17 cellular contexts compared by ENCODE assay signal in the genomic region with DNA sequence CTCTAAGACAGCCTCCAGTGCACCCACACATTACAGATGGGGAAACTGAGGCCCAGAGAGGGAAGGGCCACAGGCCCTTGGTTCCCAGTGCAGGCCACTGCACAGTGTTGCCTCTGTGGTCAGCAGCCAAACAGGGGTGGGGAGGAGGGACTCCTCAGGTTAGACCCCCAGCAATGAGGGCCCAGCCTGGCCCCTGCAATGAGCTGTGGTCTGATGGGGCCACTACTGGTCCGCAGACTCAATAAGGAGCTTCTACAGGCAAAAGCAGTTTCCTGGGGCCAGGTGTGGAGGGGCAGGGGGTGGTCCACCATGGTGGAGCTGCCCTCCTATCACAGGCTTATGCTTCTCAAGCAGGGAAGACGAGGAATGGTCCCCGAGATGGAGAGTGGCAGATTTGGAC.
"Had no signal": no experiment of that assay in that cellular context is flagged by ENCODE, and none has a peak within 500 bp of the region (broad histone marks: within the 10 kb centered on the region; RNA-seq: fewer than 3 reads in every experiment).

No MANE protein-coding gene starts in this region.

- H3K27ac ChIP-seq: esophagus squamous epithelium, parathyroid adenoma, prostate gland, spleen, tibial artery had no signal

- H3K79me2 ChIP-seq: parathyroid adenoma had no signal

- H3K4me3 ChIP-seq: esophagus squamous epithelium, heart left ventricle, prostate gland, spleen, tibial artery had no signal

- DNase-seq: effector memory CD8-positive, alpha-beta T cell; esophagus squamous epithelium; foreskin melanocyte; hippocampal formation; kidney glomerular epithelial cell; natural killer cell; occipital lobe; spleen; stimulated activated CD4-positive, alpha-beta T cell treated with anti-CD3 and anti-CD28 coated beads, Interleukin-15, amount 100 ng/mL, for 24 hours; stimulated activated CD4-positive, alpha-beta T cell treated with anti-CD3 and anti-CD28 coated beads, Interleukin-1b, Interleukin-23, amount 100 ng/mL, for 48 hours; stimulated activated CD4-positive, alpha-beta T cell treated with anti-CD3 and anti-CD28 coated beads, Interleukin-4, amount 100 ng/mL, for 24 hours; tibial artery had no signal

- ATAC-seq: effector memory CD8-positive, alpha-beta T cell; natural killer cell; sciatic nerve; stimulated activated memory B cell treated with anti-CD40 and anti-IgM and Interleukin-4, amounts not matched to agents 10 μg/mL and 1 μg/mL and 100 μg/mL, for 72 hours had no signal

- H3K27me3 ChIP-seq: esophagus squamous epithelium, heart left ventricle, tibial artery had no signal

- H3K36me3 ChIP-seq: esophagus squamous epithelium, heart left ventricle, prostate gland, spleen, tibial artery had no signal

- H3K9ac ChIP-seq: parathyroid adenoma had no signal

- H3K4me1 ChIP-seq: parathyroid adenoma, spleen had no signal

- H2AFZ ChIP-seq: parathyroid adenoma had no signal

- H3K9me3 ChIP-seq: esophagus squamous epithelium, heart left ventricle, prostate gland, spleen, tibial artery had no signal
